1 cellular context compared by ENCODE assay signal in the genomic region with DNA sequence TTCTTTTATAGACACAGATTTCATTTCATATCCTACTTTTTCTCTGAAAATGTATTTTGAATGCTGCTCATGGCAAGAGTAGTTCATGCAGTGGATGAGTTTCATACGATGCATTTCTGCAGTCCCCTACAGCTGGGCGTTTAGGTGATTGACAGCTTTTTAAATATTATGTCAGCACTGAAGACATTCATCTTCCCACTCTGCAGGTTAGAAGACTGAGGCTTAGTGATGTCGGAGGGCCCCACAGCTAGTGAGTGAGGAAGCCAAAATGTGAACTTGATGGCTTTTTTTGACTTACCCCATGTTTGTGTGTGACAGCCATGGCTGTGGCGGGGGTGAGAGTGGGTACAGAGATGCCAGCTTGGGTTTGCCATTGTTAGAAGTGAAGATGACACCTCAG.
TF ChIP-seq lines count a peak whose summit lies in the region.

No MANE protein-coding gene starts in this region.

TF ChIP-seq in HepG2, 621 proteins besides CTCF, POLR2A, EP300 and RAD21:
- TF ChIP-seq ZMYM3 (CRISPR knock-in tag; IDR thresholded peaks at IDR 0.05) (peak; percentile 32; the same call in 1 of the 2 replicates), POGK (CRISPR knock-in tag; conservative IDR thresholded peaks at IDR 0.05) (no peak), KAT7 (CRISPR knock-in tag; IDR thresholded peaks at IDR 0.05; ENCODE audit: borderline replicate concordance) (no peak), ZNF629 (CRISPR knock-in tag; conservative IDR thresholded peaks at IDR 0.05) (peak; percentile 88)
